ENCODE assay signal across 2 cellular contexts in the genomic region with DNA sequence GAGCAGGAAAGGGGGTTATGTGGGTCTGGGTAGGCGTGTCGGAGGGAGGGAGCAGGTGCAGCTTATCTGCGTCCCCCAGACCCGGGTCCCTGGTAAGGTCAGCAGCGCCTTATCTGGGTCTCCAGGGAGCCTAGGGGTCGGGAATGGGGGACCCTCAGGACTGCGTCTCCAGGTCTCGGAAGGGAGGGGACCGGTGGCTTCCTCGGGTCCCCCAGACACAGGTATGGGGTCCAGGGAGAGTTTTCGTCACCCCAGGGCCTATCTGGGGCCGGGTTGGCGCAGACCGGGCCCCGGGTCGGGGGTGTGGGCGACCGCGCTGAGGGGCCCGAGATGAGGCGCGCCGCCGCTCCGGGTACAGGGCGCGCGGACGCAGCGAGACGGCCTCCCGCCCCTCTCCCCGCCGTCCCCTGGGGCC.
TF ChIP-seq lines count a peak whose summit lies in the region.

No MANE protein-coding gene starts in this region.

TF ChIP-seq in GM23338, 12 proteins besides CTCF, POLR2A, EP300 and RAD21 (continued from another document):
- TF ChIP-seq, protein P1, sequence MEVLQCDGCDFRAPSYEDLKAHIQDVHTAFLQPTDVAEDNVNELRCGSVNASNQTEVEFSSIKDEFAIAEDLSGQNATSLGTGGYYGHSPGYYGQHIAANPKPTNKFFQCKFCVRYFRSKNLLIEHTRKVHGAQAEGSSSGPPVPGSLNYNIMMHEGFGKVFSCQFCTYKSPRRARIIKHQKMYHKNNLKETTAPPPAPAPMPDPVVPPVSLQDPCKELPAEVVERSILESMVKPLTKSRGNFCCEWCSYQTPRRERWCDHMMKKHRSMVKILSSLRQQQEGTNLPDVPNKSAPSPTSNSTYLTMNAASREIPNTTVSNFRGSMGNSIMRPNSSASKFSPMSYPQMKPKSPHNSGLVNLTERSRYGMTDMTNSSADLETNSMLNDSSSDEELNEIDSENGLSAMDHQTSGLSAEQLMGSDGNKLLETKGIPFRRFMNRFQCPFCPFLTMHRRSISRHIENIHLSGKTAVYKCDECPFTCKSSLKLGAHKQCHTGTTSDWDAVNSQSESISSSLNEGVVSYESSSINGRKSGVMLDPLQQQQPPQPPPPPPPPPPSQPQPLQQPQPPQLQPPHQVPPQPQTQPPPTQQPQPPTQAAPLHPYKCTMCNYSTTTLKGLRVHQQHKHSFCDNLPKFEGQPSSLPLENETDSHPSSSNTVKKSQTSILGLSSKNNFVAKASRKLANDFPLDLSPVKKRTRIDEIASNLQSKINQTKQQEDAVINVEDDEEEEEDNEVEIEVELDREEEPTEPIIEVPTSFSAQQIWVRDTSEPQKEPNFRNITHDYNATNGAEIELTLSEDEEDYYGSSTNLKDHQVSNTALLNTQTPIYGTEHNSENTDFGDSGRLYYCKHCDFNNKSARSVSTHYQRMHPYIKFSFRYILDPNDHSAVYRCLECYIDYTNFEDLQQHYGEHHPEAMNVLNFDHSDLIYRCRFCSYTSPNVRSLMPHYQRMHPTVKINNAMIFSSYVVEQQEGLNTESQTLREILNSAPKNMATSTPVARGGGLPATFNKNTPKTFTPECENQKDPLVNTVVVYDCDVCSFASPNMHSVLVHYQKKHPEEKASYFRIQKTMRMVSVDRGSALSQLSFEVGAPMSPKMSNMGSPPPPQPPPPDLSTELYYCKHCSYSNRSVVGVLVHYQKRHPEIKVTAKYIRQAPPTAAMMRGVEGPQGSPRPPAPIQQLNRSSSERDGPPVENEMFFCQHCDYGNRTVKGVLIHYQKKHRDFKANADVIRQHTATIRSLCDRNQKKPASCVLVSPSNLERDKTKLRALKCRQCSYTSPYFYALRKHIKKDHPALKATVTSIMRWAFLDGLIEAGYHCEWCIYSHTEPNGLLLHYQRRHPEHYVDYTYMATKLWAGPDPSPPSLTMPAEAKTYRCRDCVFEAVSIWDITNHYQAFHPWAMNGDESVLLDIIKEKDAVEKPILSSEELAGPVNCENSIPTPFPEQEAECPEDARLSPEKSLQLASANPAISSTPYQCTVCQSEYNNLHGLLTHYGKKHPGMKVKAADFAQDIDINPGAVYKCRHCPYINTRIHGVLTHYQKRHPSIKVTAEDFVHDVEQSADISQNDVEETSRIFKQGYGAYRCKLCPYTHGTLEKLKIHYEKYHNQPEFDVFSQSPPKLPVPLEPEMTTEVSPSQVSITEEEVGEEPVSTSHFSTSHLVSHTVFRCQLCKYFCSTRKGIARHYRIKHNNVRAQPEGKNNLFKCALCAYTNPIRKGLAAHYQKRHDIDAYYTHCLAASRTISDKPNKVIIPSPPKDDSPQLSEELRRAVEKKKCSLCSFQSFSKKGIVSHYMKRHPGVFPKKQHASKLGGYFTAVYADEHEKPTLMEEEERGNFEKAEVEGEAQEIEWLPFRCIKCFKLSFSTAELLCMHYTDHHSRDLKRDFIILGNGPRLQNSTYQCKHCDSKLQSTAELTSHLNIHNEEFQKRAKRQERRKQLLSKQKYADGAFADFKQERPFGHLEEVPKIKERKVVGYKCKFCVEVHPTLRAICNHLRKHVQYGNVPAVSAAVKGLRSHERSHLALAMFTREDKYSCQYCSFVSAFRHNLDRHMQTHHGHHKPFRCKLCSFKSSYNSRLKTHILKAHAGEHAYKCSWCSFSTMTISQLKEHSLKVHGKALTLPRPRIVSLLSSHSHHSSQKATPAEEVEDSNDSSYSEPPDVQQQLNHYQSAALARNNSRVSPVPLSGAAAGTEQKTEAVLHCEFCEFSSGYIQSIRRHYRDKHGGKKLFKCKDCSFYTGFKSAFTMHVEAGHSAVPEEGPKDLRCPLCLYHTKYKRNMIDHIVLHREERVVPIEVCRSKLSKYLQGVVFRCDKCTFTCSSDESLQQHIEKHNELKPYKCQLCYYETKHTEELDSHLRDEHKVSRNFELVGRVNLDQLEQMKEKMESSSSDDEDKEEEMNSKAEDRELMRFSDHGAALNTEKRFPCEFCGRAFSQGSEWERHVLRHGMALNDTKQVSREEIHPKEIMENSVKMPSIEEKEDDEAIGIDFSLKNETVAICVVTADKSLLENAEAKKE (CRISPR knock-in tag; IDR thresholded peaks at IDR 0.05): no peak
- TF ChIP-seq POLR2AphosphoS5 (IDR thresholded peaks at IDR 0.05; ENCODE audit: low read depth) (no peak), EZH2phosphoT487 (IDR thresholded peaks at IDR 0.05; ENCODE audit: unreplicated experiment) (no peak), NANOG (IDR thresholded peaks at IDR 0.05; ENCODE audit: borderline replicate concordance) (no peak), ZNF331 (CRISPR knock-in tag; IDR thresholded peaks at IDR 0.05; ENCODE audit: low read depth) (no peak), CREB1 (CRISPR knock-in tag; IDR thresholded peaks at IDR 0.05; ENCODE audit: low read depth) (no peak), JUNB (IDR thresholded peaks at IDR 0.05; ENCODE audit: unreplicated experiment) (no peak), EZH2 (IDR thresholded peaks at IDR 0.05; ENCODE audit: low read depth, unreplicated experiment) (no peak), ZNF114 (CRISPR knock-in tag; IDR thresholded peaks at IDR 0.05) (no peak), STAT1 (IDR thresholded peaks at IDR 0.05; ENCODE audit: unreplicated experiment) (no peak)
- TF ChIP-seq, protein P2, sequence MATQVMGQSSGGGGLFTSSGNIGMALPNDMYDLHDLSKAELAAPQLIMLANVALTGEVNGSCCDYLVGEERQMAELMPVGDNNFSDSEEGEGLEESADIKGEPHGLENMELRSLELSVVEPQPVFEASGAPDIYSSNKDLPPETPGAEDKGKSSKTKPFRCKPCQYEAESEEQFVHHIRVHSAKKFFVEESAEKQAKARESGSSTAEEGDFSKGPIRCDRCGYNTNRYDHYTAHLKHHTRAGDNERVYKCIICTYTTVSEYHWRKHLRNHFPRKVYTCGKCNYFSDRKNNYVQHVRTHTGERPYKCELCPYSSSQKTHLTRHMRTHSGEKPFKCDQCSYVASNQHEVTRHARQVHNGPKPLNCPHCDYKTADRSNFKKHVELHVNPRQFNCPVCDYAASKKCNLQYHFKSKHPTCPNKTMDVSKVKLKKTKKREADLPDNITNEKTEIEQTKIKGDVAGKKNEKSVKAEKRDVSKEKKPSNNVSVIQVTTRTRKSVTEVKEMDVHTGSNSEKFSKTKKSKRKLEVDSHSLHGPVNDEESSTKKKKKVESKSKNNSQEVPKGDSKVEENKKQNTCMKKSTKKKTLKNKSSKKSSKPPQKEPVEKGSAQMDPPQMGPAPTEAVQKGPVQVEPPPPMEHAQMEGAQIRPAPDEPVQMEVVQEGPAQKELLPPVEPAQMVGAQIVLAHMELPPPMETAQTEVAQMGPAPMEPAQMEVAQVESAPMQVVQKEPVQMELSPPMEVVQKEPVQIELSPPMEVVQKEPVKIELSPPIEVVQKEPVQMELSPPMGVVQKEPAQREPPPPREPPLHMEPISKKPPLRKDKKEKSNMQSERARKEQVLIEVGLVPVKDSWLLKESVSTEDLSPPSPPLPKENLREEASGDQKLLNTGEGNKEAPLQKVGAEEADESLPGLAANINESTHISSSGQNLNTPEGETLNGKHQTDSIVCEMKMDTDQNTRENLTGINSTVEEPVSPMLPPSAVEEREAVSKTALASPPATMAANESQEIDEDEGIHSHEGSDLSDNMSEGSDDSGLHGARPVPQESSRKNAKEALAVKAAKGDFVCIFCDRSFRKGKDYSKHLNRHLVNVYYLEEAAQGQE (IDR thresholded peaks at IDR 0.05; ENCODE audit: unreplicated experiment): no peak

TF ChIP-seq in endothelial cell of umbilical vein, 7 proteins besides CTCF, POLR2A, EP300 and RAD21 (continued from another document):
- TF ChIP-seq JUN (IDR thresholded peaks at IDR 0.05; ENCODE audit: borderline replicate concordance, insufficient read depth, insufficient read length, low read depth) (no peak), GATA2 (IDR thresholded peaks at IDR 0.05; ENCODE audit: insufficient read depth, insufficient read length, low read depth, low read length) (no peak), EZH2 (IDR thresholded peaks at IDR 0.05; ENCODE audit: borderline replicate concordance, low read depth, low read length, severe bottlenecking) (no peak)
